8 cellular contexts compared by ENCODE assay signal in genomic region chr1:45326627-45327591, GRCh38. TPM values are rescaled to one million over a fixed set of nuclear protein-coding genes. Genes with fewer than 3 reads are reported as not detected.
A peak's percentile ranks its signal among the peaks of the same experiment; 100 is the strongest.
DNase-seq lines count a peak whose midpoint lies in the region; ATAC-seq and TF ChIP-seq lines count a peak whose summit lies in the region.

Gene HPDL, plus strand, starts transcription at chr1:45326895. Its CDS starts 254 bp downstream, at chr1:45327149.

- peaks cover 11% of the 10 kb centered on the region for H3K4me1 ChIP-seq in CD8-positive, alpha-beta memory T cell (ENCODE audit: insufficient read depth, low read length)

- peaks cover 0 to 21% (median 2%) of the 10 kb centered on the region in 3 donors for H3K36me3 Mint-ChIP-seq in CD8-positive, alpha-beta memory T cell
- peaks cover 0 to 8% of the 10 kb centered on the region in 2 donors for H3K36me3 Mint-ChIP-seq in activated T-cell treated with anti-CD3 and anti-CD28 coated beads, Interleukin-2, amount 50 U/mL, for 72 hours (ENCODE audit: insufficient read depth in 2 of 2)
- no peaks in the 10 kb centered on the region for H3K36me3 Mint-ChIP-seq in natural killer cell treated with Interleukin-12 subunit alpha and Interleukin-12 subunit beta and Interleukin-15 and Interleukin-18, amount 100 ng/mL, for 72 hours

- peak; percentile 28 to 67 (median 44) for DNase-seq in CD8-positive, alpha-beta memory T cell
- DNase-seq in NOMO-1 treated with DMSO at 0.1 percent for 48 hours (lab: John Stamatoyannopoulos, UW; ENCODE audit: unreplicated experiment), result peak; percentile 50
- peak; percentile 65 to 70 for DNase-seq in activated T-cell treated with anti-CD3 and anti-CD28 coated beads, Interleukin-2, amount 50 U/mL, for 72 hours
- DNase-seq in fibroblast of pulmonary artery (ENCODE audit: low read depth), result peak; percentile 50
- no peak for DNase-seq in natural killer cell treated with Interleukin-12 subunit alpha and Interleukin-12 subunit beta and Interleukin-15 and Interleukin-18, amount 100 ng/mL, for 72 hours (ENCODE audit: low spot score)
- peak; percentile 63 to 81 for DNase-seq in stimulated activated naive CD8-positive, alpha-beta T cell treated with anti-CD3 and anti-CD28 coated beads, Interleukin-15, amount 100 ng/mL, for 72 hours

- H3K27ac Mint-ChIP-seq in CD8-positive, alpha-beta memory T cell, result peak within 1 kb of the TSS in 4 of 8 donors; percentile 55 to 82 (median 73)
- no peak within 1 kb of the TSS for H3K27ac Mint-ChIP-seq in activated T-cell treated with anti-CD3 and anti-CD28 coated beads, Interleukin-2, amount 50 U/mL, for 72 hours
- peak within 1 kb of the TSS in 1 of 2 donors; percentile 37 for H3K27ac Mint-ChIP-seq in natural killer cell treated with Interleukin-12 subunit alpha and Interleukin-12 subunit beta and Interleukin-15 and Interleukin-18, amount 100 ng/mL, for 72 hours
- peak within 1 kb of the TSS; percentile 89 to 94 for H3K27ac Mint-ChIP-seq in stimulated activated naive CD8-positive, alpha-beta T cell treated with anti-CD3 and anti-CD28 coated beads, Interleukin-15, amount 100 ng/mL, for 72 hours

- H3K4me3 Mint-ChIP-seq in CD8-positive, alpha-beta memory T cell, result peak within 1 kb of the TSS; percentile 82 to 90 (median 85)
- peak within 1 kb of the TSS; percentile 87 to 89 for H3K4me3 Mint-ChIP-seq in activated T-cell treated with anti-CD3 and anti-CD28 coated beads, Interleukin-2, amount 50 U/mL, for 72 hours
- peak within 1 kb of the TSS; percentile 77 for H3K4me3 Mint-ChIP-seq in natural killer cell treated with Interleukin-12 subunit alpha and Interleukin-12 subunit beta and Interleukin-15 and Interleukin-18, amount 100 ng/mL, for 72 hours
- H3K4me3 Mint-ChIP-seq in stimulated activated naive CD8-positive, alpha-beta T cell treated with anti-CD3 and anti-CD28 coated beads, Interleukin-15, amount 100 ng/mL, for 72 hours, result peak within 1 kb of the TSS; percentile 86 to 90

- no peaks in the 10 kb centered on the region for H3K9me3 Mint-ChIP-seq in CD8-positive, alpha-beta memory T cell
- H3K9me3 Mint-ChIP-seq in activated T-cell treated with anti-CD3 and anti-CD28 coated beads, Interleukin-2, amount 50 U/mL, for 72 hours, result no peaks in the 10 kb centered on the region
- no peaks in the 10 kb centered on the region for H3K9me3 Mint-ChIP-seq in natural killer cell treated with Interleukin-12 subunit alpha and Interleukin-12 subunit beta and Interleukin-15 and Interleukin-18, amount 100 ng/mL, for 72 hours
- H3K9me3 Mint-ChIP-seq in stimulated activated naive CD8-positive, alpha-beta T cell treated with anti-CD3 and anti-CD28 coated beads, Interleukin-15, amount 100 ng/mL, for 72 hours, result no peaks in the 10 kb centered on the region

- no peaks in the 10 kb centered on the region for H3K9me3 ChIP-seq in CD8-positive, alpha-beta memory T cell (ENCODE audit: low read length)

- peaks cover 0 to 2% of the 10 kb centered on the region in 2 donors for H3K27me3 Mint-ChIP-seq in CD8-positive, alpha-beta memory T cell
- H3K27me3 Mint-ChIP-seq in activated T-cell treated with anti-CD3 and anti-CD28 coated beads, Interleukin-2, amount 50 U/mL, for 72 hours (ENCODE audit: low read depth), result no peaks in the 10 kb centered on the region
- H3K27me3 Mint-ChIP-seq in natural killer cell treated with Interleukin-12 subunit alpha and Interleukin-12 subunit beta and Interleukin-15 and Interleukin-18, amount 100 ng/mL, for 72 hours, result no peaks in the 10 kb centered on the region
- no peaks in the 10 kb centered on the region for H3K27me3 Mint-ChIP-seq in stimulated activated naive CD8-positive, alpha-beta T cell treated with anti-CD3 and anti-CD28 coated beads, Interleukin-15, amount 100 ng/mL, for 72 hours

- H3K27me3 ChIP-seq in CD8-positive, alpha-beta memory T cell (ENCODE audit: insufficient read depth, low read length, poor library complexity, severe bottlenecking), result no peaks in the 10 kb centered on the region

- CTCF ChIA-PET in CD8-positive, alpha-beta memory T cell (lab: Charles Lee), result interaction anchor here (0.7 to 2.1 kb wide), 7 partner anchors 12 to 527 kb away, joined by 3 to 10 read pairs (median 6); partner anchors contain the start of genes MUTYH, PLK3 and TOE1

- ATAC-seq in GM21529 (IDR thresholded peaks at IDR 0.05; ENCODE audit: unreplicated experiment), result peak; percentile 59
- peak; percentile 87 to 89 for ATAC-seq in activated T-cell treated with anti-CD3 and anti-CD28 coated beads, Interleukin-2, amount 50 U/mL, for 72 hours (replicated peaks in 1 of 2)
- peak; percentile 88 to 90 for ATAC-seq in natural killer cell treated with Interleukin-12 subunit alpha and Interleukin-12 subunit beta and Interleukin-15 and Interleukin-18, amount 100 ng/mL, for 72 hours
- peak; percentile 94 for ATAC-seq in stimulated activated naive CD8-positive, alpha-beta T cell treated with anti-CD3 and anti-CD28 coated beads, Interleukin-15, amount 100 ng/mL, for 72 hours
- no peak for ATAC-seq in GM19455 (IDR thresholded peaks at IDR 0.05; ENCODE audit: unreplicated experiment)

- TF ChIP-seq CTCF in fibroblast of pulmonary artery (IDR thresholded peaks at IDR 0.05; ENCODE audit: low read length, missing control alignments), result no peak

- H3K36me3 ChIP-seq in CD8-positive, alpha-beta memory T cell (ENCODE audit: insufficient read depth, low read length), result peaks cover 4% of the 10 kb centered on the region

- peaks cover 0 to 20% (median 6%) of the 10 kb centered on the region in 3 donors for H3K4me1 Mint-ChIP-seq in CD8-positive, alpha-beta memory T cell
- H3K4me1 Mint-ChIP-seq in activated T-cell treated with anti-CD3 and anti-CD28 coated beads, Interleukin-2, amount 50 U/mL, for 72 hours (ENCODE audit: low read depth), result peaks cover 32% of the 10 kb centered on the region
- no peaks in the 10 kb centered on the region for H3K4me1 Mint-ChIP-seq in natural killer cell treated with Interleukin-12 subunit alpha and Interleukin-12 subunit beta and Interleukin-15 and Interleukin-18, amount 100 ng/mL, for 72 hours (ENCODE audit: low read depth in 2 of 2)
- H3K4me1 Mint-ChIP-seq in stimulated activated naive CD8-positive, alpha-beta T cell treated with anti-CD3 and anti-CD28 coated beads, Interleukin-15, amount 100 ng/mL, for 72 hours, result peaks cover 30% of the 10 kb centered on the region

- H3K27ac ChIP-seq in CD8-positive, alpha-beta memory T cell (ENCODE audit: low read depth, low read length), result no peak within 1 kb of the TSS

- peak within 1 kb of the TSS; percentile 79 for H3K4me3 ChIP-seq in CD8-positive, alpha-beta memory T cell (ENCODE audit: low read length)
- peak within 1 kb of the TSS; percentile 54 for H3K4me3 ChIP-seq in fibroblast of pulmonary artery (replicated peaks; ENCODE audit: low read depth, low read length)

- POLR2A ChIA-PET in CD8-positive, alpha-beta memory T cell (lab: Charles Lee), result interaction anchor here (1.3 to 3.1 kb wide), 3 partner anchors 13 to 23 kb away, joined by 4 to 33 read pairs (median 4); partner anchors contain the start of genes MUTYH and TOE1

RNA-seq across cellular contexts. Expression of gene HPDL, which starts in this region (rescaled TPM):
- total RNA-seq in CD8-positive, alpha-beta memory T cell, result 10 to 100 TPM; 41.5 to 42.4 TPM
- 1.4 TPM for polyA plus RNA-seq in CD8-positive, alpha-beta memory T cell
- 1 to 10 TPM; 4.5 to 5.9 TPM for total RNA-seq in activated T-cell treated with anti-CD3 and anti-CD28 coated beads, Interleukin-2, amount 50 U/mL, for 72 hours
- total RNA-seq in natural killer cell treated with Interleukin-12 subunit alpha and Interleukin-12 subunit beta and Interleukin-15 and Interleukin-18, amount 100 ng/mL, for 72 hours, result 10 to 100 TPM in 1 of 2 donors, 1 to 10 TPM in 1; 8.6 to 51.9 TPM
